25 cellular contexts compared by ENCODE assay signal in genomic region chr2:112640467-112640799, GRCh38. TPM values are rescaled to one million over a fixed set of nuclear protein-coding genes. Genes with fewer than 3 reads are reported as not detected.
DNase-seq lines count a peak whose midpoint lies in the region; ATAC-seq and TF ChIP-seq lines count a peak whose summit lies in the region.
"Had no signal": no experiment of that assay in that cellular context is flagged by ENCODE, and none has a peak within 500 bp of the region (broad histone marks: within the 10 kb centered on the region; RNA-seq: fewer than 3 reads in every experiment).

No MANE protein-coding gene starts in this region.

- H3K4me3 Mint-ChIP-seq in activated naive CD8-positive, alpha-beta T cell, result no peak overlapping the region
- no peak overlapping the region for H3K4me3 Mint-ChIP-seq in activated naive CD8-positive, alpha-beta T cell treated with anti-CD3 and anti-CD28 coated beads for 36 hours
- H3K4me3 Mint-ChIP-seq in stimulated activated effector memory CD8-positive, alpha-beta T cell treated with anti-CD3 and anti-CD28 coated beads, Interleukin-12 subunit alpha, Interleukin-12 subunit beta, amount 100 ng/mL, for 72 hours, result peak overlapping the region; percentile 13
- H3K4me3 Mint-ChIP-seq: T-cell had no signal

- H3K9me3 ChIP-seq in fibroblast of lung (ENCODE audit: control insufficient read depth, insufficient read depth, low read depth, low read length), result no peaks in the 10 kb centered on the region
- H3K9me3 ChIP-seq: A549, gastrocnemius medialis, psoas muscle, uterus had no signal

- H4K20me1 ChIP-seq in fibroblast of lung (ENCODE audit: control insufficient read depth, extremely low read depth, insufficient read depth, low read length), result no peaks in the 10 kb centered on the region

- peak overlapping the region; percentile 79 for H3K27ac ChIP-seq in fibroblast of lung (ENCODE audit: insufficient read depth, low read length)
- H3K27ac ChIP-seq: C4-2B, gastrocnemius medialis, uterus had no signal

- no peaks in the 10 kb centered on the region for H3K27me3 Mint-ChIP-seq in activated naive CD8-positive, alpha-beta T cell
- no peaks in the 10 kb centered on the region for H3K27me3 Mint-ChIP-seq in activated naive CD8-positive, alpha-beta T cell treated with anti-CD3 and anti-CD28 coated beads for 36 hours
- H3K27me3 Mint-ChIP-seq: T-cell had no signal

- no peaks in the 10 kb centered on the region for H3K9me3 Mint-ChIP-seq in activated naive CD8-positive, alpha-beta T cell (ENCODE audit: low read depth)
- no peaks in the 10 kb centered on the region for H3K9me3 Mint-ChIP-seq in activated naive CD8-positive, alpha-beta T cell treated with anti-CD3 and anti-CD28 coated beads for 36 hours
- no peaks in the 10 kb centered on the region for H3K9me3 Mint-ChIP-seq in stimulated activated effector memory CD8-positive, alpha-beta T cell treated with anti-CD3 and anti-CD28 coated beads, Interleukin-12 subunit alpha, Interleukin-12 subunit beta, amount 100 ng/mL, for 72 hours
- H3K9me3 Mint-ChIP-seq: neural crest cell, T-cell had no signal

- H3K4me1 Mint-ChIP-seq in activated naive CD8-positive, alpha-beta T cell (ENCODE audit: low read depth), result peaks cover 41% of the 10 kb centered on the region
- peaks cover 48% of the 10 kb centered on the region for H3K4me1 Mint-ChIP-seq in activated naive CD8-positive, alpha-beta T cell treated with anti-CD3 and anti-CD28 coated beads for 36 hours
- peaks cover 61% of the 10 kb centered on the region for H3K4me1 Mint-ChIP-seq in stimulated activated effector memory CD8-positive, alpha-beta T cell treated with anti-CD3 and anti-CD28 coated beads, Interleukin-12 subunit alpha, Interleukin-12 subunit beta, amount 100 ng/mL, for 72 hours

- DNase-seq in activated naive CD8-positive, alpha-beta T cell treated with anti-CD3 and anti-CD28 coated beads for 36 hours, result no peak
- DNase-seq in fibroblast of lung (ENCODE audit: low read depth in 2 of 2) (no peak), NOMO-1 treated with DMSO at 0.1 percent for 48 hours (lab: John Stamatoyannopoulos, UW; ENCODE audit: unreplicated experiment) (no peak)
- DNase-seq in stimulated activated effector memory CD8-positive, alpha-beta T cell treated with anti-CD3 and anti-CD28 coated beads, Interleukin-12 subunit alpha, Interleukin-12 subunit beta, amount 100 ng/mL, for 72 hours (ENCODE audit: low spot score in 2 of 2), result no peak
- DNase-seq: activated CD4-positive, alpha-beta T cell treated with anti-CD3 and anti-CD28 coated beads for 4 hours; activated gamma-delta T cell; gastrocnemius medialis; H7; mesendoderm; NCI-H1417; NCI-H2107; NCI-H510A; psoas muscle; Right ventricle myocardium superior; stimulated activated CD4-positive, alpha-beta T cell treated with anti-CD3 and anti-CD28 coated beads, Interleukin-4, amount 100 ng/mL, for 24 hours; T-cell; uterus had no signal

- no peak for TF ChIP-seq CTCF in fibroblast of lung (conservative IDR thresholded peaks at IDR 0.05 in 1 of 2, IDR thresholded peaks at IDR 0.05 in 1 of 2; ENCODE audit: low read depth in 1 of 2, low read length in 2 of 2)

- H3K79me2 ChIP-seq in fibroblast of lung (ENCODE audit: control insufficient read depth, insufficient read depth, low read length), result peaks cover 2% of the 10 kb centered on the region

- no peak overlapping the region for H2AFZ ChIP-seq in fibroblast of lung (ENCODE audit: low read length)

- H3K27ac Mint-ChIP-seq in activated naive CD8-positive, alpha-beta T cell, result peak overlapping the region; percentile 41
- H3K27ac Mint-ChIP-seq in activated naive CD8-positive, alpha-beta T cell treated with anti-CD3 and anti-CD28 coated beads for 36 hours, result no peak overlapping the region
- no peak overlapping the region for H3K27ac Mint-ChIP-seq in stimulated activated effector memory CD8-positive, alpha-beta T cell treated with anti-CD3 and anti-CD28 coated beads, Interleukin-12 subunit alpha, Interleukin-12 subunit beta, amount 100 ng/mL, for 72 hours
- H3K27ac Mint-ChIP-seq: T-cell had no signal

- H3K27me3 ChIP-seq in fibroblast of lung (ENCODE audit: control insufficient read depth, insufficient read depth, low read length), result no peaks in the 10 kb centered on the region
- H3K27me3 ChIP-seq: dorsolateral prefrontal cortex, gastrocnemius medialis, uterus had no signal

- H3K4me1 ChIP-seq in fibroblast of lung (ENCODE audit: control insufficient read depth, extremely low read depth, insufficient read depth, low read length), result peaks cover 36% of the 10 kb centered on the region

- no peak overlapping the region for H3K9ac ChIP-seq in fibroblast of lung (ENCODE audit: insufficient read depth, low read length)

- peak; percentile 60 for ATAC-seq in SK-N-SH treated with all-trans-retinoic acid at 6 μM for 48 hours
- ATAC-seq in stimulated activated effector memory CD8-positive, alpha-beta T cell treated with anti-CD3 and anti-CD28 coated beads, Interleukin-12 subunit alpha, Interleukin-12 subunit beta, amount 100 ng/mL, for 72 hours, result no peak
- no peak for ATAC-seq in HG03159 (IDR thresholded peaks at IDR 0.05; ENCODE audit: unreplicated experiment)
- ATAC-seq in HG03457 (IDR thresholded peaks at IDR 0.05; ENCODE audit: unreplicated experiment), result no peak
- ATAC-seq: A549, gastrocnemius medialis, psoas muscle, T-cell had no signal

- no peaks in the 10 kb centered on the region for H3K36me3 ChIP-seq in fibroblast of lung (ENCODE audit: control insufficient read depth, insufficient read depth, low read length)
- H3K36me3 ChIP-seq: gastrocnemius medialis, uterus had no signal

- no peak overlapping the region for H3K4me3 ChIP-seq in fibroblast of lung (replicated peaks in 1 of 4; ENCODE audit: control extremely low read depth in 1 of 4, insufficient read depth in 1 of 4, low read depth in 3 of 4, low read length in 4 of 4)
- H3K4me3 ChIP-seq: A549, dorsolateral prefrontal cortex, gastrocnemius medialis, psoas muscle, uterus had no signal

- no peaks in the 10 kb centered on the region for H3K36me3 Mint-ChIP-seq in activated naive CD8-positive, alpha-beta T cell
- H3K36me3 Mint-ChIP-seq in activated naive CD8-positive, alpha-beta T cell treated with anti-CD3 and anti-CD28 coated beads for 36 hours, result no peaks in the 10 kb centered on the region
- peaks cover 13% of the 10 kb centered on the region for H3K36me3 Mint-ChIP-seq in stimulated activated effector memory CD8-positive, alpha-beta T cell treated with anti-CD3 and anti-CD28 coated beads, Interleukin-12 subunit alpha, Interleukin-12 subunit beta, amount 100 ng/mL, for 72 hours

- peak overlapping the region; percentile 30 for H3K4me2 ChIP-seq in fibroblast of lung (ENCODE audit: extremely low read depth, insufficient read depth, low read length)
- H3K4me2 ChIP-seq: A549 had no signal

TF ChIP-seq in SK-N-SH treated with all-trans-retinoic acid at 6 μM for 48 hours, 23 proteins besides CTCF, POLR2A, EP300 and RAD21 (continues in another document):
- no peak for TF ChIP-seq PPARA (CRISPR knock-in tag; IDR thresholded peaks at IDR 0.05; ENCODE audit: borderline replicate concordance)
- TF ChIP-seq BACH2 (CRISPR knock-in tag; IDR thresholded peaks at IDR 0.05; ENCODE audit: borderline replicate concordance), result no peak
- TF ChIP-seq OSR1 (CRISPR knock-in tag; IDR thresholded peaks at IDR 0.05), result no peak
- no peak for TF ChIP-seq ZFP3 (CRISPR knock-in tag; IDR thresholded peaks at IDR 0.05)
- TF ChIP-seq ZFP30 (CRISPR knock-in tag; IDR thresholded peaks at IDR 0.05), result no peak
- no peak for TF ChIP-seq POU6F1 (CRISPR knock-in tag; IDR thresholded peaks at IDR 0.05; ENCODE audit: borderline replicate concordance, low read depth)
- TF ChIP-seq ARNTL (CRISPR knock-in tag; IDR thresholded peaks at IDR 0.05; ENCODE audit: borderline replicate concordance, low read depth), result no peak
- no peak for TF ChIP-seq ISL1 (CRISPR knock-in tag; IDR thresholded peaks at IDR 0.05)
- no peak for TF ChIP-seq GLIS3 (CRISPR knock-in tag; IDR thresholded peaks at IDR 0.05)
- TF ChIP-seq ZNF565 (CRISPR knock-in tag; conservative IDR thresholded peaks at IDR 0.05; ENCODE audit: low read depth), result no peak
- TF ChIP-seq SNAI2 (CRISPR knock-in tag; IDR thresholded peaks at IDR 0.05), result no peak
- TF ChIP-seq TOX (CRISPR knock-in tag; IDR thresholded peaks at IDR 0.05; ENCODE audit: borderline replicate concordance), result no peak

RNA-seq across cellular contexts. Expression of gene SLC20A1, which starts 5.3 kb away (rescaled TPM):
- 10 to 100 TPM; 81.8 to 84.6 TPM for total RNA-seq in activated naive CD8-positive, alpha-beta T cell treated with anti-CD3 and anti-CD28 coated beads for 36 hours
- total RNA-seq in fibroblast of lung, result 36.7 and 61.3 TPM in 2 replicates
- 77.3 and 154 TPM in 2 replicates for polyA plus RNA-seq in fibroblast of lung
- 47.5 and 107 TPM in 2 replicates for polyA plus RNA-seq in fibroblast of lung (2012)
- polyA minus RNA-seq in fibroblast of lung (ENCODE audit: low replicate concordance), result 33.9 and 98.6 TPM in 2 replicates

RNA-seq across cellular contexts. Expression of gene CHCHD5, which starts 56.0 kb away (rescaled TPM):
- 10 to 100 TPM; 34.9 to 40.5 TPM for total RNA-seq in activated naive CD8-positive, alpha-beta T cell treated with anti-CD3 and anti-CD28 coated beads for 36 hours
- total RNA-seq in fibroblast of lung, result 11.0 and 17.0 TPM in 2 replicates
- polyA plus RNA-seq in fibroblast of lung, result 10.5 and 18.0 TPM in 2 replicates
- polyA plus RNA-seq in fibroblast of lung (2012), result 52.6 and 77.5 TPM in 2 replicates
- 9.9 and 22.2 TPM in 2 replicates for polyA minus RNA-seq in fibroblast of lung (ENCODE audit: low replicate concordance)
